ENCODE assay signal across 8 cellular contexts in the genomic region with DNA sequence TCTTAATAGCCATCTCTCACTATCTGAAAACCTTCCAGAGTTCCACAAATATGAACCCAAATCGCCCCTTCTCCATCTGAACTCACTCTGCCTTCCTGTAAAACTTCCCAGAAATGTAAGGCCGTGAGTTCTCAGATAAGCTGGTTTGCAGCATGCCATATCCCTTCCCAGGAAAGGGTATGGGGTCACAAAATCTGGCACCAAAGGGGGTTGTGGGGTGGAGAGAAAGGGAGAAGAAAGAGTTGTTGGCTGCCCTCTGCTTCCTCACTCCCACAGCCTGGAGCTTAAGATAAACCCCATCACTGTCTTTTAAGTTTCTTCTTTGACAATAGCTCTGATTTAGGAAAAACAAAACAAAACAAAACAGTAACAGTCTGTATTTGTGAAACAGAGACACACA. TPM values are rescaled to one million over a fixed set of nuclear protein-coding genes. Genes with fewer than 3 reads are reported as not detected.
"Had no signal": no experiment of that assay in that cellular context is flagged by ENCODE, and none has a peak within 500 bp of the region (broad histone marks: within the 10 kb centered on the region; RNA-seq: fewer than 3 reads in every experiment).

No MANE protein-coding gene starts in this region.

- H3K4me1 Mint-ChIP-seq: IgD-negative memory B cell had no signal

- H3K36me3 Mint-ChIP-seq: IgD-negative memory B cell had no signal

- H3K9me3 ChIP-seq: HAP-1 had no signal

- DNase-seq: HFFc6, KBM-7 had no signal

- H2AFZ ChIP-seq: GM23338 had no signal

- H3K27ac Mint-ChIP-seq: GM23338, HFFc6, IgD-negative memory B cell had no signal

- H3K4me3 ChIP-seq: GM23338, HAP-1 had no signal

- H3K27ac ChIP-seq: HL-60 had no signal

- H3K27me3 Mint-ChIP-seq: IgD-negative memory B cell had no signal

- H3K36me3 ChIP-seq: HAP-1 had no signal

- ATAC-seq: GM23338, HCT116, HepG2 had no signal

- H3K4me3 Mint-ChIP-seq: GM23338, HFFc6, IgD-negative memory B cell had no signal

- H3K4me2 ChIP-seq: GM23338 had no signal

RNA-seq across cellular contexts. Expression of gene TMTC1, which starts 10.7 kb away (rescaled TPM):
- total RNA-seq: HFFc6 had no signal
- polyA plus RNA-seq: IgD-negative memory B cell had no signal
